Comparison of ENCODE assay signal across 8 cellular contexts in the genomic region with DNA sequence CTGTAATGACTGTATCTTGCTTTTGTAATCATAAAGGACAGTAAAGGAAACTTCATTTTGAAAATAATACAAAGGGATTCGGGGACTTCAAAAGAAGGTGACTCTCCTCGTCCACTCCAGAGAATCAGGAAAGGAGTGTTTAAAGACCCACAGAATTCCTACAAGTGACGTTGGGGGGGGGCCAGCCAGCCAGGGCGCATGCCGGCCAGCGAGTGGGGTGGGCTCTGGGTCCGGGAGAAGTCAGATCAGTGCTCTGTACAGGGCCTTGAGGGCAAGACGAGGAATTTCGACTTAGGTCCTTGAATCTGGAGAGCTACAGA. TPM values are rescaled to one million over a fixed set of nuclear protein-coding genes. Genes with fewer than 3 reads are reported as not detected.
DNase-seq lines count a peak whose midpoint lies in the region; ATAC-seq and TF ChIP-seq lines count a peak whose summit lies in the region.
"Had no signal": no experiment of that assay in that cellular context is flagged by ENCODE, and none has a peak within 500 bp of the region (broad histone marks: within the 10 kb centered on the region; RNA-seq: fewer than 3 reads in every experiment).

No MANE protein-coding gene starts in this region.

- H3K9me3 Mint-ChIP-seq in brain (no peaks in the 10 kb centered on the region), memory B cell (no peaks in the 10 kb centered on the region)

- H3K9ac ChIP-seq in NT2/D1 (ENCODE audit: insufficient read length, low read depth) = peak overlapping the region; percentile 84

- peak overlapping the region in 3 of 5 experiments; percentile 71 to 83 (median 79) for H3K27ac Mint-ChIP-seq in brain
- H3K27ac Mint-ChIP-seq in memory B cell = no peak overlapping the region

- H3K36me3 Mint-ChIP-seq in brain (no peaks in the 10 kb centered on the region), memory B cell (peaks cover 5% of the 10 kb centered on the region)

- H3K4me3 ChIP-seq in NT2/D1 (ENCODE audit: insufficient read length, low read depth) = peak overlapping the region; percentile 53

- ATAC-seq in memory B cell (ENCODE audit: low read depth) (no peak), GM21529 (IDR thresholded peaks at IDR 0.05; ENCODE audit: unreplicated experiment) (no peak)

- H3K4me3 Mint-ChIP-seq in brain (peak overlapping the region; percentile 79 to 86 (median 81)), memory B cell (peak overlapping the region; percentile 80)

- peaks cover 6% of the 10 kb centered on the region for H3K27me3 ChIP-seq in NT2/D1 (ENCODE audit: insufficient read depth, insufficient read length)
- H3K27me3 ChIP-seq: MG63 had no signal

- H3K36me3 ChIP-seq in NT2/D1 (ENCODE audit: insufficient read depth, insufficient read length, low read length) = peaks cover 29% of the 10 kb centered on the region

- H3K4me1 ChIP-seq in NT2/D1 (ENCODE audit: insufficient read depth, insufficient read length) = peaks cover 41% of the 10 kb centered on the region

- peak overlapping the region; percentile 77 for H3K27ac ChIP-seq in temporal lobe (ENCODE audit: low read depth, low read length)

- TF ChIP-seq CTCF in brain (conservative IDR thresholded peaks at IDR 0.05) = no peak

- DNase-seq in NT2/D1 (ENCODE audit: low read depth, low spot score) (no peak), memory B cell (ENCODE audit: low spot score in 2 of 2) (no peak), NCI-H1092 treated with DMSO at 0.1 percent for 48 hours (lab: John Stamatoyannopoulos, UW) (no peak)
- DNase-seq in activated naive CD4-positive, alpha-beta T cell (lab: John Stamatoyannopoulos, UW) = no peak

- H3K27me3 Mint-ChIP-seq in brain (peaks cover 55% of the 10 kb centered on the region), memory B cell (peaks cover 14% of the 10 kb centered on the region)

- peaks cover 67% of the 10 kb centered on the region for H3K4me1 Mint-ChIP-seq in brain
- H3K4me1 Mint-ChIP-seq in memory B cell = peaks cover 28% of the 10 kb centered on the region

- no peaks in the 10 kb centered on the region for H3K9me3 ChIP-seq in NT2/D1 (ENCODE audit: insufficient read depth, low read length)
- H3K9me3 ChIP-seq: MG63 had no signal

RNA-seq across cellular contexts. Expression of a gene that starts 1.0 kb away (rescaled TPM):
- polyA plus RNA-seq in brain (ENCODE audit: insufficient read depth, low read depth, low replicate concordance) = 131 TPM
- 22.1 TPM for total RNA-seq in temporal lobe
